In the genomic region with DNA sequence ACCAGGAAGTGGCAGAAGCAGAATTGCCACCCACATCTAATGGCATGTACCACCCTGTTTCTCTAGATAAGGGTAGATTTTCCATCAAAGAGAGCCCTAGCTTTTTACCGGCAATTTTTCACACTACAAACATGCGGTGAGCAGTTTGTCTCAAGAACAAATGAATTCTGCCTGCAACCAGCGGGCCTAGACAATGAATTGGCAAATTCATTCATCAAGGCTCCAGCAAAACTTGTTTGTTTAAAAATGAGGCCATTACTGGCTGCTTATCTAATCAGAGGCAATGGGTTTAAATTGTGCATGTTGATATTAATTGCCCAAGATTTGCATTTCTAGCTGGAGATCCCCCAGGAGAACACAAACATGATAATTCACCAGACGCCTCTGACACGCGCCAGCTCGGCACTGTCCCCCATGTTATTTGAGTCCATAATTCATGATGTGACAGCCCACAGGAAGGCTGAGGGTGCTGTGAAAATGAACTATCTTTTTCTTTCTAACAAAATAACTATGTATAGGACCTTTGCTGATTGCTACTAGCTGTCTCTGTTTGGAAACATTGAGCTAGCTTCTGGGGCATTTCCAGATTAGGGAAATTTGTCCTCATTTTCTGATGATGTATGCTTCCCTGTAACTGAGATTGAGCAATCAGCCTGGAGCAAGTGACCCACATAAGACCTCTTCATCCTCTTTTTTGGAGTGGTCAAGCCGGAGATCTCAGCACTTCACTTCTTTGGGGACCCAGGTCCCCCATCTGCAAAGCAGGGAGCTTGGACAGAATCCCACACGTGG, we compare ENCODE assay signal across 11 cellular contexts.
A peak's percentile ranks its signal among the peaks of the same experiment; 100 is the strongest.
DNase-seq lines count a peak whose midpoint lies in the region; ATAC-seq and TF ChIP-seq lines count a peak whose summit lies in the region.
"Had no signal": no experiment of that assay in that cellular context is flagged by ENCODE, and none has a peak within 500 bp of the region (broad histone marks: within the 10 kb centered on the region; RNA-seq: fewer than 3 reads in every experiment).

No MANE protein-coding gene starts in this region.

- H3K4me3 Mint-ChIP-seq in activated T-cell treated with anti-CD3 and anti-CD28 coated beads, Interleukin-2, amount 50 U/mL, for 4 hours, result no peak overlapping the region

- H2AFZ ChIP-seq in ACC112 (ENCODE audit: low read length, unreplicated experiment), result peak overlapping the region; percentile 23

- H3K27me3 ChIP-seq in ACC112 (ENCODE audit: insufficient read depth, low read length) (no peaks in the 10 kb centered on the region), lung (ENCODE audit: control insufficient read depth, insufficient read depth) (no peaks in the 10 kb centered on the region)

- no peaks in the 10 kb centered on the region for H3K9me3 ChIP-seq in lung (ENCODE audit: control insufficient read depth in 2 of 2, insufficient read depth in 1 of 2, low read length in 1 of 2)

- H3K27ac ChIP-seq in ACC112 (ENCODE audit: low read depth, low read length) (peak overlapping the region; percentile 95), lung (ENCODE audit: low read depth in 1 of 2, low read length in 1 of 2) (peak overlapping the region in 1 of 2 donors; percentile 32)

- no peaks in the 10 kb centered on the region for H3K9me3 Mint-ChIP-seq in activated T-cell treated with anti-CD3 and anti-CD28 coated beads, Interleukin-2, amount 50 U/mL, for 4 hours

- 51 to 62% methylated on average over 9 of the region's 9 CpGs for WGBS in lung, 2 donors

- H3K36me3 ChIP-seq in ACC112 (ENCODE audit: insufficient read depth, low read length), result no peaks in the 10 kb centered on the region
- no peaks in the 10 kb centered on the region for H3K36me3 ChIP-seq in lung (ENCODE audit: control insufficient read depth in 2 of 2, insufficient read depth in 2 of 2, low read length in 2 of 2)

- no peak for TF ChIP-seq CTCF in lung (IDR thresholded peaks at IDR 0.05; ENCODE audit: control extremely low read depth, extremely low read depth)

- H3K4me1 Mint-ChIP-seq in activated T-cell treated with anti-CD3 and anti-CD28 coated beads, Interleukin-2, amount 50 U/mL, for 4 hours (ENCODE audit: low read depth), result peaks cover 13% of the 10 kb centered on the region

- peaks cover 47% of the 10 kb centered on the region for H3K27me3 Mint-ChIP-seq in activated T-cell treated with anti-CD3 and anti-CD28 coated beads, Interleukin-2, amount 50 U/mL, for 4 hours (ENCODE audit: low read depth)

- no peaks in the 10 kb centered on the region for H3K79me2 ChIP-seq in ACC112 (ENCODE audit: control insufficient read depth, insufficient read depth, low read length, unreplicated experiment)

- DNase-seq in NCI-H69 (lab: John Stamatoyannopoulos, UW) (peak; percentile 22), fibroblast of peridontal ligament (ENCODE audit: extremely low read depth) (peak; percentile 68), lung (ENCODE audit: low spot score) (no peak), nucleus accumbens (lab: John Stamatoyannopoulos, UW) (no peak), NOMO-1 treated with DMSO at 0.1 percent for 48 hours (lab: John Stamatoyannopoulos, UW; ENCODE audit: unreplicated experiment) (no peak)
- DNase-seq in activated T-cell treated with anti-CD3 and anti-CD28 coated beads, Interleukin-2, amount 50 U/mL, for 4 hours, result no peak
- DNase-seq: activated CD4-positive, CD25-positive, alpha-beta regulatory T cell treated with anti-CD3 and anti-CD28 coated beads, Interleukin-2, amount 50 U/mL, for 72 hours; activated T-cell treated with anti-CD3 and anti-CD28 coated beads, Interleukin-2, amount 50 U/mL, for 48 hours; NCI-H187 treated with DMSO at 0.1 percent for 48 hours had no signal

- H3K4me3 ChIP-seq in ACC112 (ENCODE audit: low read depth, low read length) (no peak overlapping the region), lung (no peak overlapping the region)

- ATAC-seq in lung (ENCODE audit: insufficient read depth, low FRiP score) (peak; percentile 15), GM21619 (IDR thresholded peaks at IDR 0.05; ENCODE audit: unreplicated experiment) (no peak)
- no peak for ATAC-seq in activated T-cell treated with anti-CD3 and anti-CD28 coated beads, Interleukin-2, amount 50 U/mL, for 4 hours

- H3K36me3 Mint-ChIP-seq in activated T-cell treated with anti-CD3 and anti-CD28 coated beads, Interleukin-2, amount 50 U/mL, for 4 hours (ENCODE audit: insufficient read depth), result no peaks in the 10 kb centered on the region

- H3K4me1 ChIP-seq in ACC112 (ENCODE audit: control insufficient read depth, insufficient read depth, low read length, unreplicated experiment) (peaks cover 58% of the 10 kb centered on the region), lung (ENCODE audit: control insufficient read depth in 2 of 2, insufficient read depth in 2 of 2, low read length in 2 of 2) (peaks cover 0 to 15% of the 10 kb centered on the region in 2 donors)

Comparison
In these comparisons a context has a peak if more than half of its experiments do, and no peak if none do; other contexts are left out.
1. DNase-seq: peak in NCI-H69 (single experiment) and fibroblast of peridontal ligament (single experiment); none in lung (single experiment), nucleus accumbens (0 of 56), activated T-cell treated with anti-CD3 and anti-CD28 coated beads, Interleukin-2, amount 50 U/mL, for 4 hours (single experiment) and NOMO-1 treated with DMSO at 0.1 percent for 48 hours (single experiment).